Comparison of ENCODE assay signal across 8 cellular contexts in the genomic region with DNA sequence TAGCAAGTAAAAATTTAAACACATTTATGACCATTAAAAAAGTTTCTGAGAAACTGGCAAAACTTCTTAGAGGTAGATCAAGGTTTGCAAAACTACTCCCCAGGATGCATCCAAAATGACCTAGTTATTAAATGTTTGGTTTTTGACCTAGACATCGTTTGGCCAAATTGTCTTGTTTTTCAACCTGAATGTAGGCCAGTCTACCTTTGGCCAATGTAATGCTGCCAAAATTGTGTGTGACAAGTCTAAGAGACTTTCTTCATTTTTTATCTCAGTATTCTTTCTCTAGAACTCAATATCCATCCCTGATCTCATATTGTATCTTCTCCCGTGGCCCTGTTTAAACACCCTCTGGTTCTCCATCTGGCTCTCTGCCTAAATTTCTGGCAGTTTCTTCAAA.
"Had no signal": no experiment of that assay in that cellular context is flagged by ENCODE, and none has a peak within 500 bp of the region (broad histone marks: within the 10 kb centered on the region; RNA-seq: fewer than 3 reads in every experiment).

No MANE protein-coding gene starts in this region.

- H3K9me3 Mint-ChIP-seq: HFFc6 had no signal

- H3K27ac ChIP-seq: GM23248 had no signal

- ATAC-seq: HCT116, K562 had no signal

- H3K4me3 ChIP-seq: GM23248, HAP-1, K562 had no signal

- H3K4me1 ChIP-seq: HAP-1 had no signal

- H3K36me3 ChIP-seq: HAP-1 had no signal

- H3K9me3 ChIP-seq: HAP-1 had no signal

- DNase-seq: GOT3, H7, HFFc6, IMR-90 had no signal

- H3K27ac Mint-ChIP-seq: HFFc6 had no signal

- H3K4me3 Mint-ChIP-seq: HFFc6 had no signal
